ENCODE assay signal across 1 cellular context in genomic region chr16:56626685-56627084, GRCh38.
TF ChIP-seq lines count a peak whose summit lies in the region.

No MANE protein-coding gene starts in this region.

TF ChIP-seq in H1, 55 proteins besides CTCF, POLR2A, EP300 and RAD21:
- TF ChIP-seq NANOG (IDR thresholded peaks at IDR 0.05; ENCODE audit: insufficient read depth, low read depth, low read length, poor library complexity, severe bottlenecking) (no peak), SIX5 (IDR thresholded peaks at IDR 0.05; ENCODE audit: low read depth, low read length) (no peak), KDM1A (IDR thresholded peaks at IDR 0.05; ENCODE audit: borderline replicate concordance, low read length) (no peak), CTBP2 (IDR thresholded peaks at IDR 0.05; ENCODE audit: borderline replicate concordance, insufficient read depth, insufficient read length, low read length) (no peak), KDM4A (IDR thresholded peaks at IDR 0.05; ENCODE audit: low read depth, low read length, severe bottlenecking) (no peak), RNF2 (IDR thresholded peaks at IDR 0.05; ENCODE audit: borderline replicate concordance, low read depth, low read length, missing control alignments, poor library complexity, severe bottlenecking) (peak; percentile 46)
